ENCODE assay signal across 9 cellular contexts in genomic region chrX:153539171-153539978, GRCh38. TPM values are rescaled to one million over a fixed set of nuclear protein-coding genes. Genes with fewer than 3 reads are reported as not detected.
A peak's percentile ranks its signal among the peaks of the same experiment; 100 is the strongest.
DNase-seq lines count a peak whose midpoint lies in the region; ATAC-seq and TF ChIP-seq lines count a peak whose summit lies in the region.
"Had no signal": no experiment of that assay in that cellular context is flagged by ENCODE, and none has a peak within 500 bp of the region (broad histone marks: within the 10 kb centered on the region; RNA-seq: fewer than 3 reads in every experiment).

No MANE protein-coding gene starts in this region.

- H4K20me1 ChIP-seq in OCI-LY3 (ENCODE audit: insufficient read depth, low read length): no peaks in the 10 kb centered on the region

- H3K4me3 ChIP-seq in OCI-LY3 (ENCODE audit: low read length): no peak overlapping the region
- H3K4me3 ChIP-seq in fibroblast of mammary gland (ENCODE audit: control insufficient read depth, low read depth, low read length): no peak overlapping the region
- H3K4me3 ChIP-seq: BLaER1 had no signal

- H3K27ac ChIP-seq in OCI-LY3 (ENCODE audit: low read length): no peak overlapping the region
- H3K27ac ChIP-seq: BLaER1 had no signal

- H3K4me1 Mint-ChIP-seq in neural crest cell: no peaks in the 10 kb centered on the region

- no peak overlapping the region for H3K4me3 Mint-ChIP-seq in neural crest cell

- ATAC-seq in HG02973 (IDR thresholded peaks at IDR 0.05; ENCODE audit: unreplicated experiment): peak; percentile 50

- H3K27me3 ChIP-seq in OCI-LY3 (ENCODE audit: low read depth, low read length): no peaks in the 10 kb centered on the region

- H3K27me3 Mint-ChIP-seq in neural crest cell (ENCODE audit: low read depth): no peaks in the 10 kb centered on the region

- no peak overlapping the region for H3K27ac Mint-ChIP-seq in neural crest cell (ENCODE audit: unreplicated experiment)

- H3K9ac ChIP-seq in OCI-LY3 (ENCODE audit: low read length): no peak overlapping the region
- H3K9ac ChIP-seq: BLaER1 had no signal

- TF ChIP-seq CTCF in OCI-LY3 (IDR thresholded peaks at IDR 0.05; ENCODE audit: low read depth, low read length) (peak; percentile 87), fibroblast of mammary gland (conservative IDR thresholded peaks at IDR 0.05; ENCODE audit: control insufficient read depth, insufficient read depth, low read depth, low read length) (peak; percentile 74), neural crest cell (conservative IDR thresholded peaks at IDR 0.05) (peak; percentile 77)

- peak; percentile 17 to 65 (median 21) for DNase-seq in NCI-H1417 (lab: John Stamatoyannopoulos, UW)
- no peak for DNase-seq in NCI-H1417 treated with DMSO at 0.1 percent for 48 hours (lab: John Stamatoyannopoulos, UW)
- DNase-seq in activated T-cell treated with anti-CD3 and anti-CD28 coated beads, Interleukin-2, amount 50 U/mL, for 1 hour: peak; percentile 70
- DNase-seq in fibroblast of mammary gland (ENCODE audit: low read depth): peak; percentile 55
- peak; percentile 81 for DNase-seq in neural crest cell (ENCODE audit: low read depth, low spot score)
- DNase-seq in superior temporal gyrus (ENCODE audit: extremely low spot score): peak; percentile 78

- H3K4me1 ChIP-seq in OCI-LY3 (ENCODE audit: low read length): peaks cover 8% of the 10 kb centered on the region
- H3K4me1 ChIP-seq: BLaER1 had no signal

- no peaks in the 10 kb centered on the region for H3K9me3 Mint-ChIP-seq in neural crest cell

- H3K36me3 Mint-ChIP-seq in neural crest cell (ENCODE audit: low read depth): no peaks in the 10 kb centered on the region

- no peaks in the 10 kb centered on the region for H3K36me3 ChIP-seq in OCI-LY3 (replicated peaks; ENCODE audit: low read depth, low read length)
- H3K36me3 ChIP-seq: BLaER1 had no signal

- H3K4me2 ChIP-seq in OCI-LY3 (ENCODE audit: low read length): peak overlapping the region; percentile 57
- H3K4me2 ChIP-seq: BLaER1 had no signal

- no peak overlapping the region for H2AFZ ChIP-seq in OCI-LY3 (ENCODE audit: low read depth, low read length)

- H3K79me2 ChIP-seq in OCI-LY3 (ENCODE audit: low read length): no peaks in the 10 kb centered on the region

- H3K9me3 ChIP-seq in OCI-LY3 (ENCODE audit: insufficient read depth, low read length): no peaks in the 10 kb centered on the region
- H3K9me3 ChIP-seq: BLaER1 had no signal

RNA-seq across cellular contexts. Expression of gene ATP2B3, which starts 21.9 kb away (rescaled TPM):
- 0.05 and 0.11 TPM in 2 replicates for total RNA-seq in neural crest cell

RNA-seq across cellular contexts. Expression of gene BGN, which starts 44.6 kb away (rescaled TPM):
- total RNA-seq in neural crest cell: 80.6 and 85.2 TPM in 2 replicates

RNA-seq across cellular contexts. Expression of gene CCNQ, which starts 59.6 kb away (rescaled TPM):
- total RNA-seq in neural crest cell: 24.4 and 25.3 TPM in 2 replicates
